1 cellular context compared by ENCODE assay signal in genomic region chr9:18920141-18920611, GRCh38.
TF ChIP-seq lines count a peak whose summit lies in the region.

No MANE protein-coding gene starts in this region.

TF ChIP-seq in GM23338, 12 proteins besides CTCF, POLR2A, EP300 and RAD21 (continued from another document):
- TF ChIP-seq ZNF462 (CRISPR knock-in tag; IDR thresholded peaks at IDR 0.05) = no peak
- no peak for TF ChIP-seq REST (IDR thresholded peaks at IDR 0.05; ENCODE audit: unreplicated experiment)
- no peak for TF ChIP-seq POLR2AphosphoS5 (IDR thresholded peaks at IDR 0.05; ENCODE audit: low read depth)
- TF ChIP-seq EZH2phosphoT487 (IDR thresholded peaks at IDR 0.05; ENCODE audit: unreplicated experiment) = no peak
